8 cellular contexts compared by ENCODE assay signal in the genomic region with DNA sequence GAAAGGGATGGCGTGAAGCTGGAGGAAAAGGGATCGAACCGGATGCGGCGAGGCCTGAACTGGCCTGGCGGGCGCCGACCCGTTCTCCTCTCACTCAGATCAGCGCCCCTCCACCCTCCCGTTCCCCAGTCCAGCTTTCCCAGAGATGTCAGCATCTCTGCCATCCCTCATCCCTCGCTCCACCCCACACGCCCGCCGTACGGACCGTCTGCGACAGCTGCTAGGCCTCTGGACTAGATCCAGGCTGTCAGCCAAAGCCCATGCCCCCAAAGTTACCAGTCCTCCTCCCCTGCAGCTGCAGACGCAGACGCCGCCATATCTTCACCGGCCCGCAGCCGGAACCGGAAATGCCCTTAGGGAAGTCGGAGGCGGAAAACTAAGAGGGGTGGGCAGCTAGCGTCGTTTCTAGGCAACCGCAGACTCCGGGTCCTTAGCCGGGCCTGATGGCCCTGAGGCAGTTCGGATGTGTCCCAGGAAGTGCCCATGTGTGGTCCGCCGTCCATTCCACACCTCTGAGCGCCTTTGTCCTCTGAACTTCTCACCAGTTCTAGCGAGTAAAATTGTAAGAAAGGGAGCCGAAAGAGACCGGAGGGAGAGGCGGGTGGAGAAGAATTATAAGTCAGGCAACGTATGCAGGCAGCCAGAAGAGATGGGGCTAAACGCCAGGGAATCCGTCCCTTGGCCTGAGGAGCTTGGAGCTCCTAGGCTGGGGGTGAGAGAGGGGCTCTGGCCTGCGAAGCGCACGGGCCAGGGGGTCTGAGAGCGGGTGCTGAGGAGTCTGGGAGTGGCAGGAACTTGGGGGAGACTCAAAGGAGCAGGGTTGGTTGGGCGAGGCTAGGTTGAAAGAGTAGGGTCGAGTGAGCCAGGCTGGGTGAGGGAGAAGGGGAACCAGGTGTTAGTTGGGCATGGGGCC. TPM values are rescaled to one million over a fixed set of nuclear protein-coding genes. Genes with fewer than 3 reads are reported as not detected.
DNase-seq lines count a peak whose midpoint lies in the region; ATAC-seq, FAIRE-seq and TF ChIP-seq lines count a peak whose summit lies in the region.

A gene with protein sequence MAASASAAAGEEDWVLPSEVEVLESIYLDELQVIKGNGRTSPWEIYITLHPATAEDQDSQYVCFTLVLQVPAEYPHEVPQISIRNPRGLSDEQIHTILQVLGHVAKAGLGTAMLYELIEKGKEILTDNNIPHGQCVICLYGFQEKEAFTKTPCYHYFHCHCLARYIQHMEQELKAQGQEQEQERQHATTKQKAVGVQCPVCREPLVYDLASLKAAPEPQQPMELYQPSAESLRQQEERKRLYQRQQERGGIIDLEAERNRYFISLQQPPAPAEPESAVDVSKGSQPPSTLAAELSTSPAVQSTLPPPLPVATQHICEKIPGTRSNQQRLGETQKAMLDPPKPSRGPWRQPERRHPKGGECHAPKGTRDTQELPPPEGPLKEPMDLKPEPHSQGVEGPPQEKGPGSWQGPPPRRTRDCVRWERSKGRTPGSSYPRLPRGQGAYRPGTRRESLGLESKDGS (minus strand): TSS at position 349 of the 913 bp plus-strand sequence. CDS start 32 bp downstream, at position 317.
A gene with protein sequence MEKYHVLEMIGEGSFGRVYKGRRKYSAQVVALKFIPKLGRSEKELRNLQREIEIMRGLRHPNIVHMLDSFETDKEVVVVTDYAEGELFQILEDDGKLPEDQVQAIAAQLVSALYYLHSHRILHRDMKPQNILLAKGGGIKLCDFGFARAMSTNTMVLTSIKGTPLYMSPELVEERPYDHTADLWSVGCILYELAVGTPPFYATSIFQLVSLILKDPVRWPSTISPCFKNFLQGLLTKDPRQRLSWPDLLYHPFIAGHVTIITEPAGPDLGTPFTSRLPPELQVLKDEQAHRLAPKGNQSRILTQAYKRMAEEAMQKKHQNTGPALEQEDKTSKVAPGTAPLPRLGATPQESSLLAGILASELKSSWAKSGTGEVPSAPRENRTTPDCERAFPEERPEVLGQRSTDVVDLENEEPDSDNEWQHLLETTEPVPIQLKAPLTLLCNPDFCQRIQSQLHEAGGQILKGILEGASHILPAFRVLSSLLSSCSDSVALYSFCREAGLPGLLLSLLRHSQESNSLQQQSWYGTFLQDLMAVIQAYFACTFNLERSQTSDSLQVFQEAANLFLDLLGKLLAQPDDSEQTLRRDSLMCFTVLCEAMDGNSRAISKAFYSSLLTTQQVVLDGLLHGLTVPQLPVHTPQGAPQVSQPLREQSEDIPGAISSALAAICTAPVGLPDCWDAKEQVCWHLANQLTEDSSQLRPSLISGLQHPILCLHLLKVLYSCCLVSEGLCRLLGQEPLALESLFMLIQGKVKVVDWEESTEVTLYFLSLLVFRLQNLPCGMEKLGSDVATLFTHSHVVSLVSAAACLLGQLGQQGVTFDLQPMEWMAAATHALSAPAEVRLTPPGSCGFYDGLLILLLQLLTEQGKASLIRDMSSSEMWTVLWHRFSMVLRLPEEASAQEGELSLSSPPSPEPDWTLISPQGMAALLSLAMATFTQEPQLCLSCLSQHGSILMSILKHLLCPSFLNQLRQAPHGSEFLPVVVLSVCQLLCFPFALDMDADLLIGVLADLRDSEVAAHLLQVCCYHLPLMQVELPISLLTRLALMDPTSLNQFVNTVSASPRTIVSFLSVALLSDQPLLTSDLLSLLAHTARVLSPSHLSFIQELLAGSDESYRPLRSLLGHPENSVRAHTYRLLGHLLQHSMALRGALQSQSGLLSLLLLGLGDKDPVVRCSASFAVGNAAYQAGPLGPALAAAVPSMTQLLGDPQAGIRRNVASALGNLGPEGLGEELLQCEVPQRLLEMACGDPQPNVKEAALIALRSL (N-terminal part only) (plus strand): TSS at position 433 of the 913 bp plus-strand sequence. CDS start 744 bp downstream, outside the sequence.

- 2% methylated on average over 41 of the region's 49 CpGs for WGBS in hepatocyte (ENCODE audit: low lambda C conversion rate, missing lambda C conversion rate)

- H4K20me1 ChIP-seq in hepatocyte (ENCODE audit: insufficient read depth, poor library complexity, severe bottlenecking), result no peaks in the 10 kb centered on the region

- H3K4me3 ChIP-seq in astrocyte of the cerebellum (ENCODE audit: low read depth, low read length), result peak within 1 kb of the TSS; percentile 84
- peak within 1 kb of the TSS; percentile 42 for H3K4me3 ChIP-seq in hepatocyte

- H3K36me3 ChIP-seq in hepatocyte (replicated peaks; ENCODE audit: insufficient read depth, low read depth), result no peaks in the 10 kb centered on the region

- in situ Hi-C loops in astrocyte of the cerebellum (cut with HindIII; ENCODE audit: low sequenced_read_pairs), result loop anchor here (5.0 kb wide), 1 partner anchor 65 kb away; no protein-coding TSS in a partner anchor

- peak; percentile 96 for FAIRE-seq in GM18507 (lab: Jason Lieb, UNC)

- peaks cover 8% of the 10 kb centered on the region for H3K4me1 ChIP-seq in hepatocyte (ENCODE audit: insufficient read depth)

- ATAC-seq in HG02970 (IDR thresholded peaks at IDR 0.05; ENCODE audit: low FRiP score, unreplicated experiment), result peak; percentile 83

- peak within 1 kb of the TSS; percentile 91 for H3K27ac ChIP-seq in hepatocyte

- TF ChIP-seq CTCF in astrocyte of the cerebellum (IDR thresholded peaks at IDR 0.05; ENCODE audit: low read depth, low read length, missing control alignments) (no peak), hepatocyte (IDR thresholded peaks at IDR 0.05; ENCODE audit: poor library complexity) (no peak)

- peak; percentile 87 for DNase-seq in GM18507 (ENCODE audit: extremely low spot score, insufficient read length, low read depth)
- peak; percentile 77 for DNase-seq in NCI-H2029 treated with DMSO at 0.1 percent for 48 hours (lab: John Stamatoyannopoulos, UW)
- peak; percentile 84 for DNase-seq in T1000 (lab: John Stamatoyannopoulos, UW)
- DNase-seq in astrocyte of the cerebellum (ENCODE audit: low read depth), result peak; percentile 75
- DNase-seq in hepatocyte (ENCODE audit: low spot score), result peak; percentile 94
- peak; percentile 91 for DNase-seq in retina
- DNase-seq in cortex of kidney (lab: John Stamatoyannopoulos, UW), result no peak

- no peaks in the 10 kb centered on the region for H3K27me3 ChIP-seq in hepatocyte

- peaks cover 27% of the 10 kb centered on the region for H3K79me2 ChIP-seq in hepatocyte

- H3K9me2 ChIP-seq in hepatocyte (replicated peaks; ENCODE audit: insufficient read depth), result no peaks in the 10 kb centered on the region

- H3K4me2 ChIP-seq in hepatocyte, result peak within 1 kb of the TSS; percentile 81

- H2AFZ ChIP-seq in hepatocyte, result peak within 1 kb of the TSS; percentile 61

- H3K9me3 ChIP-seq in hepatocyte (ENCODE audit: low read depth), result no peaks in the 10 kb centered on the region

RNA-seq across cellular contexts. Expression of the first gene that starts in this region (rescaled TPM):
- 21.0 and 25.9 TPM in 2 replicates for total RNA-seq in hepatocyte
- polyA plus RNA-seq in hepatocyte, result 32.4 and 32.7 TPM in 2 replicates

RNA-seq across cellular contexts. Expression of the second gene that starts in this region (rescaled TPM):
- total RNA-seq in hepatocyte, result 14.4 and 29.9 TPM in 2 replicates
- 37.2 and 42.7 TPM in 2 replicates for polyA plus RNA-seq in hepatocyte
